Comparison of ENCODE assay signal across 1 cellular context in genomic region chr16:68528686-68529379, GRCh38.
TF ChIP-seq lines count a peak whose summit lies in the region.

No MANE protein-coding gene starts in this region.

TF ChIP-seq in SK-N-SH, 30 proteins besides CTCF, POLR2A, EP300 and RAD21 (continued from another document):
- no peak for TF ChIP-seq USF2 (IDR thresholded peaks at IDR 0.05; ENCODE audit: borderline replicate concordance, low read depth, low read length)
- TF ChIP-seq, protein P1, sequence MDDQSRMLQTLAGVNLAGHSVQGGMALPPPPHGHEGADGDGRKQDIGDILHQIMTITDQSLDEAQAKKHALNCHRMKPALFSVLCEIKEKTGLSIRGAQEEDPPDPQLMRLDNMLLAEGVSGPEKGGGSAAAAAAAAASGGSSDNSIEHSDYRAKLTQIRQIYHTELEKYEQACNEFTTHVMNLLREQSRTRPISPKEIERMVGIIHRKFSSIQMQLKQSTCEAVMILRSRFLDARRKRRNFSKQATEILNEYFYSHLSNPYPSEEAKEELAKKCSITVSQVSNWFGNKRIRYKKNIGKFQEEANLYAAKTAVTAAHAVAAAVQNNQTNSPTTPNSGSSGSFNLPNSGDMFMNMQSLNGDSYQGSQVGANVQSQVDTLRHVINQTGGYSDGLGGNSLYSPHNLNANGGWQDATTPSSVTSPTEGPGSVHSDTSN (IDR thresholded peaks at IDR 0.05) = no peak
- TF ChIP-seq MEF2A (IDR thresholded peaks at IDR 0.05; ENCODE audit: borderline replicate concordance, low read depth) = no peak
- no peak for TF ChIP-seq FOXM1 (IDR thresholded peaks at IDR 0.05; ENCODE audit: low read depth)
- no peak for TF ChIP-seq ELF1 (IDR thresholded peaks at IDR 0.05)
- no peak for TF ChIP-seq RXRA (IDR thresholded peaks at IDR 0.05; ENCODE audit: borderline replicate concordance, low read depth)
- TF ChIP-seq FOSL2 (IDR thresholded peaks at IDR 0.05; ENCODE audit: borderline replicate concordance, low read depth) = no peak
- peak; percentile 70; the same call in 1 of the 2 replicates for TF ChIP-seq SIN3A (IDR thresholded peaks at IDR 0.05; ENCODE audit: borderline replicate concordance, low read depth, low read length)
- TF ChIP-seq NFIC (IDR thresholded peaks at IDR 0.05; ENCODE audit: borderline replicate concordance) = no peak
- TF ChIP-seq MXI1 (IDR thresholded peaks at IDR 0.05; ENCODE audit: low read depth, low read length) = peak; percentile 61; the same call in 1 of the 2 replicates
- no peak for TF ChIP-seq YY1 (IDR thresholded peaks at IDR 0.05; ENCODE audit: low read depth)
- no peak; the same call in 1 of the 2 replicates for TF ChIP-seq NRF1 (IDR thresholded peaks at IDR 0.05; ENCODE audit: low read depth, low read length)
- no peak for TF ChIP-seq GATA2 (CRISPR knock-in tag; IDR thresholded peaks at IDR 0.05)
- TF ChIP-seq, protein P2, sequence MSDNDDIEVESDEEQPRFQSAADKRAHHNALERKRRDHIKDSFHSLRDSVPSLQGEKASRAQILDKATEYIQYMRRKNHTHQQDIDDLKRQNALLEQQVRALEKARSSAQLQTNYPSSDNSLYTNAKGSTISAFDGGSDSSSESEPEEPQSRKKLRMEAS (IDR thresholded peaks at IDR 0.05; ENCODE audit: low read depth) = peak; percentile 89
- TF ChIP-seq, protein P3, sequence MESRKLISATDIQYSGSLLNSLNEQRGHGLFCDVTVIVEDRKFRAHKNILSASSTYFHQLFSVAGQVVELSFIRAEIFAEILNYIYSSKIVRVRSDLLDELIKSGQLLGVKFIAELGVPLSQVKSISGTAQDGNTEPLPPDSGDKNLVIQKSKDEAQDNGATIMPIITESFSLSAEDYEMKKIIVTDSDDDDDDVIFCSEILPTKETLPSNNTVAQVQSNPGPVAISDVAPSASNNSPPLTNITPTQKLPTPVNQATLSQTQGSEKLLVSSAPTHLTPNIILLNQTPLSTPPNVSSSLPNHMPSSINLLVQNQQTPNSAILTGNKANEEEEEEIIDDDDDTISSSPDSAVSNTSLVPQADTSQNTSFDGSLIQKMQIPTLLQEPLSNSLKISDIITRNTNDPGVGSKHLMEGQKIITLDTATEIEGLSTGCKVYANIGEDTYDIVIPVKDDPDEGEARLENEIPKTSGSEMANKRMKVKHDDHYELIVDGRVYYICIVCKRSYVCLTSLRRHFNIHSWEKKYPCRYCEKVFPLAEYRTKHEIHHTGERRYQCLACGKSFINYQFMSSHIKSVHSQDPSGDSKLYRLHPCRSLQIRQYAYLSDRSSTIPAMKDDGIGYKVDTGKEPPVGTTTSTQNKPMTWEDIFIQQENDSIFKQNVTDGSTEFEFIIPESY (IDR thresholded peaks at IDR 0.05; ENCODE audit: borderline replicate concordance, low read depth) = no peak
- TF ChIP-seq RCOR1 (IDR thresholded peaks at IDR 0.05; ENCODE audit: low read length) = 0 out of 2 replicates have a peak, but pooled peaks have one; percentile 48
